ENCODE assay signal across 17 cellular contexts in genomic region chrX:150464001-150464400, GRCh38.
DNase-seq lines count a peak whose midpoint lies in the region; ATAC-seq and TF ChIP-seq lines count a peak whose summit lies in the region.
"Had no signal": no experiment of that assay in that cellular context is flagged by ENCODE, and none has a peak within 500 bp of the region (broad histone marks: within the 10 kb centered on the region; RNA-seq: fewer than 3 reads in every experiment).

No MANE protein-coding gene starts in this region.

- H3K9me3 Mint-ChIP-seq in osteocyte (ENCODE audit: unreplicated experiment), result peaks cover 9% of the 10 kb centered on the region
- H3K9me3 Mint-ChIP-seq: GM23338 had no signal

- no peak overlapping the region for H3K4me2 ChIP-seq in hepatocyte
- H3K4me2 ChIP-seq: A549, GM23338 had no signal

- no peaks in the 10 kb centered on the region for H3K27me3 Mint-ChIP-seq in T-helper 17 cell
- H3K27me3 Mint-ChIP-seq in osteocyte (ENCODE audit: unreplicated experiment), result no peaks in the 10 kb centered on the region
- H3K27me3 Mint-ChIP-seq: CD4-positive, alpha-beta memory T cell had no signal

- H3K36me3 ChIP-seq in hepatocyte (replicated peaks; ENCODE audit: insufficient read depth, low read depth), result no peaks in the 10 kb centered on the region

- no peaks in the 10 kb centered on the region for H3K9me2 ChIP-seq in hepatocyte (replicated peaks; ENCODE audit: insufficient read depth)

- peaks cover 6% of the 10 kb centered on the region for H3K4me1 Mint-ChIP-seq in T-helper 17 cell
- H3K4me1 Mint-ChIP-seq in osteocyte (ENCODE audit: unreplicated experiment), result no peaks in the 10 kb centered on the region
- H3K4me1 Mint-ChIP-seq: GM23338, H9 had no signal

- H3K27ac Mint-ChIP-seq in T-helper 17 cell (peak overlapping the region; percentile 60), osteocyte (ENCODE audit: unreplicated experiment) (no peak overlapping the region)
- H3K27ac Mint-ChIP-seq: GM23338, H9 had no signal

- no peaks in the 10 kb centered on the region for H3K36me3 Mint-ChIP-seq in T-helper 17 cell (ENCODE audit: low read depth)
- peaks cover 5% of the 10 kb centered on the region for H3K36me3 Mint-ChIP-seq in osteocyte (ENCODE audit: unreplicated experiment)
- H3K36me3 Mint-ChIP-seq: CD4-positive, alpha-beta memory T cell had no signal

- H3K4me3 Mint-ChIP-seq in T-helper 17 cell, result no peak overlapping the region
- no peak overlapping the region for H3K4me3 Mint-ChIP-seq in osteocyte (ENCODE audit: unreplicated experiment)
- H3K4me3 Mint-ChIP-seq: CD4-positive, alpha-beta memory T cell; GM23338; H9 had no signal

- no peaks in the 10 kb centered on the region for H3K79me2 ChIP-seq in hepatocyte

- H3K27ac ChIP-seq in coronary artery (no peak overlapping the region), hepatocyte (no peak overlapping the region)
- H3K27ac ChIP-seq: A549 had no signal

- no peak overlapping the region for H3K4me3 ChIP-seq in coronary artery
- H3K4me3 ChIP-seq in hepatocyte, result no peak overlapping the region
- H3K4me3 ChIP-seq: A549, GM23338 had no signal

- no peaks in the 10 kb centered on the region for H3K27me3 ChIP-seq in hepatocyte

- H3K9me3 ChIP-seq in T-helper 17 cell (ENCODE audit: control insufficient read depth, low read length, poor library complexity, severe bottlenecking), result no peaks in the 10 kb centered on the region
- no peaks in the 10 kb centered on the region for H3K9me3 ChIP-seq in hepatocyte (ENCODE audit: low read depth)
- H3K9me3 ChIP-seq: A549 had no signal

- ATAC-seq in T-helper 17 cell, result no peak
- ATAC-seq: A549, GM23338, HCT116 had no signal

- DNase-seq in T-helper 17 cell (no peak), coronary artery (ENCODE audit: low spot score) (peak; percentile 61), osteocyte (ENCODE audit: extremely low spot score, unreplicated experiment) (peak; percentile 53), ureter (ENCODE audit: low spot score) (peak; percentile 22), iPS-NIHi11 (ENCODE audit: low spot score) (no peak), cerebellar cortex (ENCODE audit: low spot score) (no peak), hepatocyte (ENCODE audit: low spot score) (no peak)
- DNase-seq: 8988T; Calu3; CD4-positive, alpha-beta memory T cell; COR-L47; DMS53; DMS79 treated with DMSO at 0.1 percent for 48 hours; H9 had no signal

- H4K20me1 ChIP-seq in hepatocyte (ENCODE audit: insufficient read depth, poor library complexity, severe bottlenecking), result no peaks in the 10 kb centered on the region

- 71% methylated on average over 6 of the region's 6 CpGs for WGBS in hepatocyte (ENCODE audit: low lambda C conversion rate, missing lambda C conversion rate)

- H3K4me1 ChIP-seq in hepatocyte (ENCODE audit: insufficient read depth), result no peaks in the 10 kb centered on the region
- H3K4me1 ChIP-seq: A549 had no signal

- H2AFZ ChIP-seq in hepatocyte, result no peak overlapping the region
- H2AFZ ChIP-seq: GM23338 had no signal

- no peak for TF ChIP-seq CTCF in coronary artery (IDR thresholded peaks at IDR 0.05)
- no peak for TF ChIP-seq CTCF in osteocyte (IDR thresholded peaks at IDR 0.05)
- no peak for TF ChIP-seq CTCF in hepatocyte (IDR thresholded peaks at IDR 0.05; ENCODE audit: poor library complexity)

Comparison
In these comparisons a context has a peak if more than half of its experiments do, and no peak if none do; other contexts are left out.
1. DNase-seq: peak in coronary artery (single experiment), osteocyte (single experiment) and ureter (single experiment); none in T-helper 17 cell (0 of 3), iPS-NIHi11 (single experiment), cerebellar cortex (single experiment) and hepatocyte (single experiment).